21 cellular contexts compared by ENCODE assay signal in genomic region chr1:101129975-101130374, GRCh38.
DNase-seq lines count a peak whose midpoint lies in the region; ATAC-seq lines count a peak whose summit lies in the region.
"Had no signal": no experiment of that assay in that cellular context is flagged by ENCODE, and none has a peak within 500 bp of the region (broad histone marks: within the 10 kb centered on the region; RNA-seq: fewer than 3 reads in every experiment).

No MANE protein-coding gene starts in this region.

- intact Hi-C loops in activated CD4-positive, alpha-beta T cell treated with anti-CD3 and anti-CD28 coated beads, Interleukin-2, amount 10 ng/mL, durations not matched to agents 24 days and 14 days (cut with micrococcal nuclease), result loop anchor here (2.0 to 5.0 kb wide), 2 partner anchors 19 to 227 kb away; no protein-coding TSS in a partner anchor
- intact Hi-C loops in naive thymus-derived CD4-positive, alpha-beta T cell (cut with micrococcal nuclease), result loop anchor here (2.0 to 10.0 kb wide), 5 partner anchors 17 to 203 kb away; partner anchors contain the start of gene DPH5 (in 1 of the 2)

- H3K27ac Mint-ChIP-seq in activated CD4-positive, alpha-beta T cell treated with anti-CD3 and anti-CD28 coated beads, Interleukin-2, amount 10 ng/mL, durations not matched to agents 24 days and 14 days, result peak overlapping the region; percentile 25
- peak overlapping the region in 2 of 3 donors; percentile 8 to 28 for H3K27ac Mint-ChIP-seq in IgD-negative memory B cell
- peak overlapping the region; percentile 39 for H3K27ac Mint-ChIP-seq in activated CD8-positive, alpha-beta T cell treated with anti-CD3 and anti-CD28 coated beads, Interleukin-2, amount 10 ng/mL, durations not matched to agents 7 days and 5 days
- peak overlapping the region; percentile 53 to 94 (median 88) for H3K27ac Mint-ChIP-seq in naive thymus-derived CD4-positive, alpha-beta T cell
- H3K27ac Mint-ChIP-seq: activated B cell treated with CpG ODN at 0.5 μM for 24 hours, neural progenitor cell had no signal

- peak overlapping the region; percentile 8 for H3K27ac ChIP-seq in naive thymus-derived CD4-positive, alpha-beta T cell (ENCODE audit: low read depth, low read length)
- H3K27ac ChIP-seq: gastrocnemius medialis, neural progenitor cell, prostate gland, upper lobe of right lung had no signal

- no peak overlapping the region for H3K4me3 ChIP-seq in naive thymus-derived CD4-positive, alpha-beta T cell (ENCODE audit: low read length)
- H3K4me3 ChIP-seq: gastrocnemius medialis, neural progenitor cell, prostate gland, upper lobe of right lung had no signal

- DNase-seq in activated CD4-positive, alpha-beta T cell treated with anti-CD3 and anti-CD28 coated beads, Interleukin-2, amount 10 ng/mL, durations not matched to agents 24 days and 14 days, result no peak
- DNase-seq in activated CD4-positive, alpha-beta T cell treated with anti-CD3 and anti-CD28 coated beads, Interleukin-2, amount 50 U/mL, for 48 hours, result no peak
- DNase-seq in activated CD8-positive, alpha-beta T cell treated with anti-CD3 and anti-CD28 coated beads, Interleukin-2, amount 10 ng/mL, durations not matched to agents 7 days and 5 days, result no peak
- peak in 6 of 9 donors; percentile 46 to 59 (median 57) for DNase-seq in naive thymus-derived CD4-positive, alpha-beta T cell
- DNase-seq in activated gamma-delta T cell treated with Interleukin-2 at 50 U/mL for 16 hours (no peak), 8988T (no peak), anterior cingulate cortex (lab: John Stamatoyannopoulos, UW) (no peak)
- DNase-seq: activated B cell treated with CpG ODN at 0.5 μM for 24 hours; activated CD8-positive, alpha-beta memory T cell treated with anti-CD3 and anti-CD28 coated beads, Interleukin-2, amount 50 U/mL, for 48 hours; amniotic stem cell; C1 segment of cervical spinal cord; DMS53; gastrocnemius medialis; NCI-H1930; stimulated activated CD4-positive, alpha-beta T cell treated with anti-CD3 and anti-CD28 coated beads, Interleukin-2, amount 100 ng/mL, for 24 hours; T-helper 9 cell; upper lobe of right lung had no signal

- CTCF ChIA-PET in activated CD8-positive, alpha-beta T cell treated with anti-CD3 and anti-CD28 coated beads, Interleukin-2, amount 10 ng/mL, durations not matched to agents 7 days and 5 days (lab: Charles Lee), result interaction anchor here (0.6 to 5.0 kb wide), 9 partner anchors 14 to 180 kb away, joined by 3 to 39 read pairs (median 5); no protein-coding TSS in a partner anchor
- CTCF ChIA-PET in naive thymus-derived CD4-positive, alpha-beta T cell (lab: Charles Lee), result interaction anchor here (0.7 to 1.8 kb wide), 5 partner anchors 10 to 213 kb away, joined by 3 to 9 read pairs (median 3); no protein-coding TSS in a partner anchor

- H3K36me3 ChIP-seq in naive thymus-derived CD4-positive, alpha-beta T cell (ENCODE audit: control insufficient read depth in 2 of 3, insufficient read depth in 3 of 3, low read length in 3 of 3), result no peaks in the 10 kb centered on the region
- H3K36me3 ChIP-seq: gastrocnemius medialis, neural progenitor cell, prostate gland, upper lobe of right lung had no signal

- peak overlapping the region; percentile 27 for H3K4me3 Mint-ChIP-seq in activated CD4-positive, alpha-beta T cell treated with anti-CD3 and anti-CD28 coated beads, Interleukin-2, amount 10 ng/mL, durations not matched to agents 24 days and 14 days
- peak overlapping the region in 1 of 4 donors; percentile 20 for H3K4me3 Mint-ChIP-seq in IgD-negative memory B cell
- peak overlapping the region; percentile 3 for H3K4me3 Mint-ChIP-seq in activated CD8-positive, alpha-beta T cell treated with anti-CD3 and anti-CD28 coated beads, Interleukin-2, amount 10 ng/mL, durations not matched to agents 7 days and 5 days
- H3K4me3 Mint-ChIP-seq in naive thymus-derived CD4-positive, alpha-beta T cell, result peak overlapping the region; percentile 18 to 79 (median 59)
- H3K4me3 Mint-ChIP-seq: activated B cell treated with CpG ODN at 0.5 μM for 24 hours, neural progenitor cell had no signal

- H3K9me3 Mint-ChIP-seq in activated CD4-positive, alpha-beta T cell treated with anti-CD3 and anti-CD28 coated beads, Interleukin-2, amount 10 ng/mL, durations not matched to agents 24 days and 14 days, result no peaks in the 10 kb centered on the region
- H3K9me3 Mint-ChIP-seq in IgD-negative memory B cell, result no peaks in the 10 kb centered on the region
- no peaks in the 10 kb centered on the region for H3K9me3 Mint-ChIP-seq in activated CD8-positive, alpha-beta T cell treated with anti-CD3 and anti-CD28 coated beads, Interleukin-2, amount 10 ng/mL, durations not matched to agents 7 days and 5 days (ENCODE audit: insufficient read depth)
- peaks cover 0 to 2% (median 0%) of the 10 kb centered on the region in 11 donors for H3K9me3 Mint-ChIP-seq in naive thymus-derived CD4-positive, alpha-beta T cell
- H3K9me3 Mint-ChIP-seq: activated B cell treated with CpG ODN at 0.5 μM for 24 hours, neural progenitor cell had no signal

- H3K4me1 Mint-ChIP-seq in activated CD4-positive, alpha-beta T cell treated with anti-CD3 and anti-CD28 coated beads, Interleukin-2, amount 10 ng/mL, durations not matched to agents 24 days and 14 days, result peaks cover 53% of the 10 kb centered on the region
- H3K4me1 Mint-ChIP-seq in IgD-negative memory B cell, result peaks cover 37 to 50% (median 45%) of the 10 kb centered on the region in 3 donors
- H3K4me1 Mint-ChIP-seq in activated CD8-positive, alpha-beta T cell treated with anti-CD3 and anti-CD28 coated beads, Interleukin-2, amount 10 ng/mL, durations not matched to agents 7 days and 5 days (ENCODE audit: low read depth), result peaks cover 75% of the 10 kb centered on the region
- peaks cover 45 to 78% (median 67%) of the 10 kb centered on the region in 7 donors for H3K4me1 Mint-ChIP-seq in naive thymus-derived CD4-positive, alpha-beta T cell

- H3K4me1 ChIP-seq in naive thymus-derived CD4-positive, alpha-beta T cell (ENCODE audit: control insufficient read depth in 2 of 2, insufficient read depth in 2 of 2, low read length in 2 of 2), result peaks cover 25 to 59% of the 10 kb centered on the region in 2 donors
- H3K4me1 ChIP-seq: gastrocnemius medialis, prostate gland, upper lobe of right lung had no signal

- H3K27me3 ChIP-seq in naive thymus-derived CD4-positive, alpha-beta T cell (ENCODE audit: control insufficient read depth in 2 of 2, insufficient read depth in 2 of 2, low read length in 2 of 2), result no peaks in the 10 kb centered on the region
- H3K27me3 ChIP-seq: gastrocnemius medialis, neural progenitor cell, upper lobe of right lung had no signal

- no peaks in the 10 kb centered on the region for H3K9me3 ChIP-seq in naive thymus-derived CD4-positive, alpha-beta T cell (ENCODE audit: control insufficient read depth in 2 of 3, low read length in 3 of 3)
- H3K9me3 ChIP-seq: gastrocnemius medialis, prostate gland, upper lobe of right lung had no signal

- POLR2A ChIA-PET in activated CD8-positive, alpha-beta T cell treated with anti-CD3 and anti-CD28 coated beads, Interleukin-2, amount 10 ng/mL, durations not matched to agents 7 days and 5 days (lab: Charles Lee), result interaction anchor here (0.7 to 4.7 kb wide), 5 partner anchors 17 to 179 kb away, joined by 3 to 63 read pairs (median 4); partner anchors contain the start of gene S1PR1
- POLR2A ChIA-PET in naive thymus-derived CD4-positive, alpha-beta T cell (lab: Charles Lee), result interaction anchor here (0.7 to 8.5 kb wide), 12 partner anchors 8 to 220 kb away, joined by 3 to 88 read pairs (median 4); partner anchors contain the start of gene S1PR1

- ATAC-seq in activated CD8-positive, alpha-beta T cell treated with anti-CD3 and anti-CD28 coated beads, Interleukin-2, amount 10 ng/mL, durations not matched to agents 7 days and 5 days, result peak; percentile 22
- ATAC-seq in naive thymus-derived CD4-positive, alpha-beta T cell, result peak; percentile 59
- ATAC-seq: gastrocnemius medialis, Panc1, upper lobe of right lung had no signal

- peaks cover 1% of the 10 kb centered on the region for H3K36me3 Mint-ChIP-seq in activated CD4-positive, alpha-beta T cell treated with anti-CD3 and anti-CD28 coated beads, Interleukin-2, amount 10 ng/mL, durations not matched to agents 24 days and 14 days (ENCODE audit: low read depth)
- H3K36me3 Mint-ChIP-seq in IgD-negative memory B cell, result no peaks in the 10 kb centered on the region
- H3K36me3 Mint-ChIP-seq in activated CD8-positive, alpha-beta T cell treated with anti-CD3 and anti-CD28 coated beads, Interleukin-2, amount 10 ng/mL, durations not matched to agents 7 days and 5 days (ENCODE audit: low read depth), result peaks cover 12% of the 10 kb centered on the region
- H3K36me3 Mint-ChIP-seq in naive thymus-derived CD4-positive, alpha-beta T cell, result peaks cover 0 to 11% (median 0%) of the 10 kb centered on the region in 5 donors
- H3K36me3 Mint-ChIP-seq: neural progenitor cell had no signal

- no peaks in the 10 kb centered on the region for H3K27me3 Mint-ChIP-seq in activated CD4-positive, alpha-beta T cell treated with anti-CD3 and anti-CD28 coated beads, Interleukin-2, amount 10 ng/mL, durations not matched to agents 24 days and 14 days
- no peaks in the 10 kb centered on the region for H3K27me3 Mint-ChIP-seq in IgD-negative memory B cell
- H3K27me3 Mint-ChIP-seq in activated CD8-positive, alpha-beta T cell treated with anti-CD3 and anti-CD28 coated beads, Interleukin-2, amount 10 ng/mL, durations not matched to agents 7 days and 5 days (ENCODE audit: low read depth), result no peaks in the 10 kb centered on the region
- H3K27me3 Mint-ChIP-seq in naive thymus-derived CD4-positive, alpha-beta T cell, result no peaks in the 10 kb centered on the region
- H3K27me3 Mint-ChIP-seq: activated B cell treated with CpG ODN at 0.5 μM for 24 hours had no signal

Comparison
In these comparisons a context has a peak if more than half of its experiments do, and no peak if none do; other contexts are left out.
1. DNase-seq: peak in naive thymus-derived CD4-positive, alpha-beta T cell (6 of 9); none in activated CD4-positive, alpha-beta T cell treated with anti-CD3 and anti-CD28 coated beads, Interleukin-2, amount 10 ng/mL, durations not matched to agents 24 days and 14 days (single experiment), activated CD4-positive, alpha-beta T cell treated with anti-CD3 and anti-CD28 coated beads, Interleukin-2, amount 50 U/mL, for 48 hours (0 of 2), activated CD8-positive, alpha-beta T cell treated with anti-CD3 and anti-CD28 coated beads, Interleukin-2, amount 10 ng/mL, durations not matched to agents 7 days and 5 days (single experiment), activated gamma-delta T cell treated with Interleukin-2 at 50 U/mL for 16 hours (single experiment), 8988T (single experiment) and anterior cingulate cortex (0 of 58).
2. H3K27ac Mint-ChIP-seq: peak in every context shown above with its lines; median percentile 88 in naive thymus-derived CD4-positive, alpha-beta T cell; 39 in activated CD8-positive, alpha-beta T cell treated with anti-CD3 and anti-CD28 coated beads, Interleukin-2, amount 10 ng/mL, durations not matched to agents 7 days and 5 days; 25 in activated CD4-positive, alpha-beta T cell treated with anti-CD3 and anti-CD28 coated beads, Interleukin-2, amount 10 ng/mL, durations not matched to agents 24 days and 14 days; 18 in IgD-negative memory B cell.